18 cellular contexts compared by ENCODE assay signal in the genomic region with DNA sequence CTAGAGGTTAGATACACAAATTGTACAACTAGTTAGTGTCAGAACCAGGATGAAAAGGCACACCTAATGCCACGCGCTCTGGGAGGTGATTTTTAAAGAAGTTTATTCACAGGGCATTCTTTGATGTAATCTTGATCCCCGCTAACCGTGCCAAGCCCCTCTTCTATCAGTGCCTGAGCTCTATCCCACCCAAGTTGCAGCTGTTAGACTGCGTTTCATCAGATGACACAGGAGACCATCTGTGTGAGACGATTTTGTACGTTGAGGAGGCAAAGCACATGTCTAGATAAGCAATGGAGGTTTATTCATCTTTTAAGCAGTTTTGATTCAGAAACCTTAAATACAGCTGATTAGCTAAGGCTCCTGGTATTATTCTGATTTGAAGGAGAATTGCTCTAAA.
"Had no signal": no experiment of that assay in that cellular context is flagged by ENCODE, and none has a peak within 500 bp of the region (broad histone marks: within the 10 kb centered on the region; RNA-seq: fewer than 3 reads in every experiment).

No MANE protein-coding gene starts in this region.

- H3K4me3 ChIP-seq: colonic mucosa, ovary, suprapubic skin, thyroid gland, upper lobe of left lung, uterus had no signal

- DNase-seq: colonic mucosa; dermis blood vessel endothelial cell; endodermal cell; erythroblast; foreskin keratinocyte; hippocampal formation; mammary epithelial cell; naive thymus-derived CD8-positive, alpha-beta T cell; ovary; small intestine; stimulated activated CD4-positive, alpha-beta T cell treated with anti-CD3 and anti-CD28 coated beads, Interleukin-12 subunit alpha, Interleukin-12 subunit beta, amount 100 ng/mL, for 4 hours; stimulated activated naive CD4-positive, alpha-beta T cell; thyroid gland; upper lobe of left lung had no signal

- H3K27me3 Mint-ChIP-seq: naive thymus-derived CD8-positive, alpha-beta T cell had no signal

- H3K27ac ChIP-seq: colonic mucosa, foreskin keratinocyte, ovary, suprapubic skin, thyroid gland, upper lobe of left lung, uterus had no signal

- H3K9me3 Mint-ChIP-seq: endodermal cell; naive thymus-derived CD8-positive, alpha-beta T cell; neural crest cell had no signal

- H3K27me3 ChIP-seq: colonic mucosa, foreskin keratinocyte, ovary, suprapubic skin, thyroid gland, upper lobe of left lung, uterus had no signal

- H3K27ac Mint-ChIP-seq: endodermal cell had no signal

- H3K4me1 ChIP-seq: colonic mucosa, foreskin keratinocyte, suprapubic skin, thyroid gland, upper lobe of left lung, uterus had no signal

- H3K4me3 Mint-ChIP-seq: endodermal cell; naive thymus-derived CD8-positive, alpha-beta T cell; neural crest cell had no signal

- H3K9me3 ChIP-seq: colonic mucosa, ovary, suprapubic skin, thyroid gland, upper lobe of left lung, uterus had no signal

- H3K36me3 ChIP-seq: colonic mucosa, ovary, uterus had no signal

- ATAC-seq: foreskin keratinocyte; naive thymus-derived CD8-positive, alpha-beta T cell; right cardiac atrium had no signal
